Comparison of ENCODE assay signal across 8 cellular contexts in the genomic region with DNA sequence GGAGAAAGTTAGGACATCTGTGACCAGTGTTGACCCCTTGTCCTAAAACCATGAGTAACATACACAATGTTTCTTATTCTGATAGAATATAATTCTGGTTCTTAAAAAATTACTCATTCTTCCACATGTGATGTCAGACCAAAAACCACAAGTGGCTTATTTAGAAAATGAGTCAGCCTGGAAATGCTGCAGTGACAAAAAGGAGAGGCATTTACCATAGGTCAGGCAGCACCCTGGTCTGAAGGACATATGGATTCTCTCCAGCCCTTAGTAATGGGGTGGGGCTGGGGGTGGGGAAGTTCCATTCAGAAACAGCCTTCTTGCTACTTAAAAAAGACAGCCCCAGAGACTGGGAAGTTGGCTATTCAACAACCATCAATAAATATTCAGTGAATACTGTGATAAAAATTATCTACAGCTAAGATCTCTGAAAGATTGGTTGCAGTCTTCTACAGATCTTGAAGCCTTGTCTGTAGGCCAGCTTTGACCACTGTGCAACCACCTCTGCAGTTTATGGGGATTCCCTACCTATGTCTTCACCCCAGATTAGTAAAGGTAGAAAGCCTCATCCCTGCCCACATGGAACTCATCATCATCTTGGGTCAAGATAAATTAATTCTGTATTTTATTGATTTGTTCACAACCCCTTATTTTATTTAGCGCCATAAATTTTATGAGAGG. TPM values are rescaled to one million over a fixed set of nuclear protein-coding genes. Genes with fewer than 3 reads are reported as not detected.
DNase-seq lines count a peak whose midpoint lies in the region; ATAC-seq and TF ChIP-seq lines count a peak whose summit lies in the region.

No MANE protein-coding gene starts in this region.

- peak overlapping the region; percentile 98 for H3K27ac Mint-ChIP-seq in activated naive CD8-positive, alpha-beta T cell treated with anti-CD3 and anti-CD28 coated beads, Interleukin-2, amount 50 U/mL, for 24 hours
- H3K27ac Mint-ChIP-seq in mesothelial cell of epicardium: no peak overlapping the region

- H3K4me3 Mint-ChIP-seq in activated naive CD8-positive, alpha-beta T cell treated with anti-CD3 and anti-CD28 coated beads, Interleukin-2, amount 50 U/mL, for 24 hours: peak overlapping the region; percentile 56
- no peak overlapping the region for H3K4me3 Mint-ChIP-seq in mesothelial cell of epicardium

- no peak for TF ChIP-seq POLR2A in lower leg skin (IDR thresholded peaks at IDR 0.05)

- no peak overlapping the region for H3K4me3 ChIP-seq in lower leg skin (ENCODE audit: low read depth, poor library complexity, severe bottlenecking)

- TF ChIP-seq CTCF in GM10266 (IDR thresholded peaks at IDR 0.05; ENCODE audit: control insufficient read depth, insufficient read depth, low read depth, missing control alignments) (no peak), lower leg skin (IDR thresholded peaks at IDR 0.05) (no peak), mesothelial cell of epicardium (IDR thresholded peaks at IDR 0.05; ENCODE audit: unreplicated experiment) (no peak)

- no peaks in the 10 kb centered on the region for H3K9me3 Mint-ChIP-seq in activated naive CD8-positive, alpha-beta T cell treated with anti-CD3 and anti-CD28 coated beads, Interleukin-2, amount 50 U/mL, for 24 hours
- H3K9me3 Mint-ChIP-seq in mesothelial cell of epicardium: no peaks in the 10 kb centered on the region

- ATAC-seq in GM21723 (IDR thresholded peaks at IDR 0.05; ENCODE audit: unreplicated experiment): peak; percentile 65
- ATAC-seq in activated naive CD8-positive, alpha-beta T cell treated with anti-CD3 and anti-CD28 coated beads, Interleukin-2, amount 50 U/mL, for 24 hours: peak; percentile 57

- peaks cover 5% of the 10 kb centered on the region for H3K27me3 Mint-ChIP-seq in activated naive CD8-positive, alpha-beta T cell treated with anti-CD3 and anti-CD28 coated beads, Interleukin-2, amount 50 U/mL, for 24 hours
- no peaks in the 10 kb centered on the region for H3K27me3 Mint-ChIP-seq in mesothelial cell of epicardium (ENCODE audit: low read depth)

- peak; percentile 54 for DNase-seq in GM10266 (ENCODE audit: extremely low spot score)
- DNase-seq in KG1 (lab: John Stamatoyannopoulos, UW): peak; percentile 41
- DNase-seq in activated naive CD8-positive, alpha-beta T cell treated with anti-CD3 and anti-CD28 coated beads, Interleukin-2, amount 50 U/mL, for 24 hours: peak; percentile 59
- DNase-seq in lower leg skin (ENCODE audit: low spot score in 2 of 2): peak; percentile 63 to 81
- no peak for DNase-seq in superior temporal gyrus (ENCODE audit: extremely low spot score)
- no peak for DNase-seq in mesenteric fat pad (ENCODE audit: low spot score)
- DNase-seq in mesothelial cell of epicardium (ENCODE audit: low spot score in 2 of 2, unreplicated experiment in 2 of 2): no peak

- intact Hi-C loops in lower leg skin (cut with DNase I; ENCODE audit: low total_unique reads): no loop called here

- peaks cover 5% of the 10 kb centered on the region for H3K36me3 Mint-ChIP-seq in activated naive CD8-positive, alpha-beta T cell treated with anti-CD3 and anti-CD28 coated beads, Interleukin-2, amount 50 U/mL, for 24 hours (ENCODE audit: low read depth)
- no peaks in the 10 kb centered on the region for H3K36me3 Mint-ChIP-seq in mesothelial cell of epicardium

- 92 to 94% methylated on average over 1 of the region's 1 CpG for WGBS in lower leg skin, 2 donors

- H3K4me1 Mint-ChIP-seq in activated naive CD8-positive, alpha-beta T cell treated with anti-CD3 and anti-CD28 coated beads, Interleukin-2, amount 50 U/mL, for 24 hours: peaks cover 78% of the 10 kb centered on the region
- peaks cover 7% of the 10 kb centered on the region for H3K4me1 Mint-ChIP-seq in mesothelial cell of epicardium

RNA-seq across cellular contexts. Expression of a gene that starts 34.9 kb away (rescaled TPM):
- total RNA-seq in lower leg skin (10 to 100 TPM in 3 of 4 donors, 1 to 10 TPM in 1; 5.2 to 16.5 (median 14.4) TPM), mesenteric fat pad (280 TPM), mesothelial cell of epicardium (0.16 to 0.45 TPM (median 0.18 TPM) in 3 replicates)

Comparison
In these comparisons a context has a peak if more than half of its experiments do, and no peak if none do; other contexts are left out.
1. DNase-seq: peak in GM10266 (single experiment), KG1 (single experiment), activated naive CD8-positive, alpha-beta T cell treated with anti-CD3 and anti-CD28 coated beads, Interleukin-2, amount 50 U/mL, for 24 hours (single experiment) and lower leg skin (2 of 2); none in superior temporal gyrus (single experiment), mesenteric fat pad (single experiment) and mesothelial cell of epicardium (0 of 2).
2. RNA of a gene that starts 34.9 kb away (total RNA-seq): 280 TPM in mesenteric fat pad (single experiment); 5.2 to 16.5 TPM in lower leg skin and 0.16 to 0.45 TPM in mesothelial cell of epicardium; every median in the first group is over 10 times any median in the second.